35 cellular contexts compared by ENCODE assay signal in the genomic region with DNA sequence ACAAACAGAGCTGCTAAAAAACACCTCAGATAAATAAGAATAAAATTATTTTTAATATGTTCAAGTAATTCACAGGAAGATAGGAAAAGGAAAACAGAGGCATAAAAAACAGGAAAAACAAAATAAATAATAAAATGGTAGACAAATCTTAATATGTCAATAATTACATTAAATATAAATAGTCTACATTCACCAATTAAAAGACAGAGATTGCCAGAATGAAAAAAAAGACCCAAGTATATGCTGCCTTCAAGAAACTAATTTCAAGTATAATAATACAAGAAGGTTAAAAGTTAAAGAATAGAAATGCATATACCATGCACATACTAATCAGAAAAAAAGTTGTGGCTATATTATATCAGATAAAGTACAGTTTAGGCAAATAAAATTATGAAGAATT. TPM values are rescaled to one million over a fixed set of nuclear protein-coding genes. Genes with fewer than 3 reads are reported as not detected.
"Had no signal": no experiment of that assay in that cellular context is flagged by ENCODE, and none has a peak within 500 bp of the region (broad histone marks: within the 10 kb centered on the region; RNA-seq: fewer than 3 reads in every experiment).

No MANE protein-coding gene starts in this region.

- H3K27me3 ChIP-seq: Peyer's patch had no signal

- H3K36me3 ChIP-seq: brain microvascular endothelial cell, MG63, Peyer's patch, SJSA1, WERI-Rb-1 had no signal

- H3K27ac ChIP-seq: brain microvascular endothelial cell, SJSA1, WERI-Rb-1 had no signal

- H3K4me1 ChIP-seq: Peyer's patch had no signal

- H3K4me3 ChIP-seq: MG63, SJSA1 had no signal

- H3K9me3 ChIP-seq: Peyer's patch, SJSA1 had no signal

- ATAC-seq: activated CD8-positive, alpha-beta memory T cell treated with anti-CD3 and anti-CD28 coated beads, Interleukin-2, amount 10 ng/mL, durations not matched to agents 7 days and 5 days; activated T-helper 17 cell treated with anti-CD3 and anti-CD28 coated beads, Interleukin-2, amount 50 U/mL, for 72 hours had no signal

- H3K4me2 ChIP-seq: SK-N-SH had no signal

- H3K9ac ChIP-seq: SK-N-SH had no signal

- DNase-seq: activated CD4-positive, alpha-beta memory T cell treated with anti-CD3 and anti-CD28 coated beads, Interleukin-2, amount 10 ng/mL, durations not matched to agents 7 days and 5 days; activated CD4-positive, alpha-beta T cell treated with anti-CD3 and anti-CD28 coated beads for 1 hour; activated CD4-positive, alpha-beta T cell treated with anti-CD3 and anti-CD28 coated beads for 48 hours; activated CD4-positive, CD25-positive, alpha-beta regulatory T cell; activated CD8-positive, alpha-beta memory T cell treated with anti-CD3 and anti-CD28 coated beads for 24 hours; activated CD8-positive, alpha-beta memory T cell treated with anti-CD3 and anti-CD28 coated beads, Interleukin-2, amount 10 ng/mL, durations not matched to agents 7 days and 5 days; activated CD8-positive, alpha-beta memory T cell treated with anti-CD3 and anti-CD28 coated beads, Interleukin-2, amount 50 U/mL, for 48 hours; activated effector memory CD4-positive, alpha-beta T cell treated with anti-CD3 and anti-CD28 coated beads, Interleukin-2, amount 50 U/mL, for 16 hours; activated naive CD4-positive, alpha-beta T cell; activated naive CD4-positive, alpha-beta T cell treated with anti-CD3 and anti-CD28 coated beads, Interleukin-2, amount 50 U/mL, for 16 hours; activated naive CD8-positive, alpha-beta T cell treated with anti-CD3 and anti-CD28 coated beads for 36 hours; activated T-cell treated with anti-CD3 and anti-CD28 coated beads, Interleukin-2, amount 50 U/mL, for 48 hours; amniotic stem cell; aorta; brain microvascular endothelial cell; Kasumi-1; KG1; MG63; NCI-H1048; NCI-H1105 treated with DMSO at 0.1 percent for 48 hours; NCI-H1436; NCI-H1694 treated with DMSO at 0.1 percent for 48 hours; NCI-H2029; NCI-H2227 treated with DMSO at 0.1 percent for 48 hours; NCI-H446 treated with DMSO at 0.1 percent for 48 hours; NCI-H524; NCI-H69; Peyer's patch; RPMI8226; SHP77 treated with DMSO at 0.1 percent for 48 hours; SK-N-SH; T1000; WERI-Rb-1 had no signal

RNA-seq across cellular contexts. Expression of gene CYP2J2, which starts 1.9 kb away (rescaled TPM):
- total RNA-seq: SJSA1 had no signal
